Comparison of ENCODE assay signal across 30 cellular contexts in genomic region chr12:39161686-39162085, GRCh38.
"Had no signal": no experiment of that assay in that cellular context is flagged by ENCODE, and none has a peak within 500 bp of the region (broad histone marks: within the 10 kb centered on the region; RNA-seq: fewer than 3 reads in every experiment).

No MANE protein-coding gene starts in this region.

- H3K27ac Mint-ChIP-seq: mesothelial cell of epicardium; naive B cell; natural killer cell treated with Interleukin-12 subunit alpha and Interleukin-12 subunit beta and Interleukin-15 and Interleukin-18, amount 100 ng/mL, for 72 hours; stimulated activated naive CD8-positive, alpha-beta T cell treated with anti-CD3 and anti-CD28 coated beads, Interleukin-15, amount 100 ng/mL, for 72 hours had no signal

- H3K4me3 Mint-ChIP-seq: mesothelial cell of epicardium; naive B cell; natural killer cell treated with Interleukin-12 subunit alpha and Interleukin-12 subunit beta and Interleukin-15 and Interleukin-18, amount 100 ng/mL, for 72 hours; neural crest cell; stimulated activated naive CD8-positive, alpha-beta T cell treated with anti-CD3 and anti-CD28 coated beads, Interleukin-15, amount 100 ng/mL, for 72 hours had no signal

- H3K36me3 Mint-ChIP-seq: mesothelial cell of epicardium; naive B cell; natural killer cell treated with Interleukin-12 subunit alpha and Interleukin-12 subunit beta and Interleukin-15 and Interleukin-18, amount 100 ng/mL, for 72 hours had no signal

- H3K4me1 ChIP-seq: foreskin keratinocyte, lower lobe of right lung, pancreas, right lobe of liver, suprapubic skin, transverse colon, upper lobe of right lung, uterus had no signal

- H3K4me3 ChIP-seq: heart right ventricle, lower lobe of right lung, mucosa of descending colon, pancreas, right lobe of liver, suprapubic skin, transverse colon, upper lobe of right lung, uterus had no signal

- H3K9me3 Mint-ChIP-seq: mesothelial cell of epicardium, neural crest cell had no signal

- H3K9me3 ChIP-seq: lower lobe of right lung, mucosa of descending colon, neutrophil, pancreas, right lobe of liver, suprapubic skin, transverse colon, upper lobe of right lung, uterus had no signal

- H3K27me3 Mint-ChIP-seq: naive B cell; natural killer cell treated with Interleukin-12 subunit alpha and Interleukin-12 subunit beta and Interleukin-15 and Interleukin-18, amount 100 ng/mL, for 72 hours; stimulated activated naive CD8-positive, alpha-beta T cell treated with anti-CD3 and anti-CD28 coated beads, Interleukin-15, amount 100 ng/mL, for 72 hours had no signal

- H3K4me1 Mint-ChIP-seq: naive B cell; stimulated activated naive CD8-positive, alpha-beta T cell treated with anti-CD3 and anti-CD28 coated beads, Interleukin-15, amount 100 ng/mL, for 72 hours had no signal

- H3K27me3 ChIP-seq: foreskin keratinocyte, heart right ventricle, neutrophil, pancreas, right lobe of liver, suprapubic skin, transverse colon, upper lobe of right lung, uterus had no signal

- H3K36me3 ChIP-seq: heart right ventricle, lower lobe of right lung, neutrophil, pancreas, right lobe of liver, suprapubic skin, transverse colon, upper lobe of right lung, uterus had no signal

- H3K27ac ChIP-seq: epithelial cell of prostate, foreskin keratinocyte, heart right ventricle, lower lobe of right lung, neutrophil, pancreas, right lobe of liver, suprapubic skin, transverse colon, upper lobe of right lung, uterus had no signal

- FAIRE-seq: islet of Langerhans, pancreas, small intestine had no signal

- ATAC-seq: esophagus mucosa; foreskin keratinocyte; heart right ventricle; left colon; left ventricle myocardium superior; lower lobe of right lung; mucosa of descending colon; natural killer cell treated with Interleukin-12 subunit alpha and Interleukin-12 subunit beta and Interleukin-15 and Interleukin-18, amount 100 ng/mL, for 72 hours; right lobe of liver; stimulated activated naive CD8-positive, alpha-beta T cell treated with anti-CD3 and anti-CD28 coated beads, Interleukin-15, amount 100 ng/mL, for 72 hours; upper lobe of right lung had no signal

- DNase-seq: cortex of kidney; foreskin keratinocyte; glutamatergic neuron; heart right ventricle; hippocampal formation; left colon; left ventricle myocardium superior; lower lobe of right lung; mucosa of descending colon; naive B cell; pancreas; right lobe of liver; small intestine; stimulated activated CD4-positive, alpha-beta T cell treated with anti-CD3 and anti-CD28 coated beads, Interleukin-12 subunit alpha, Interleukin-12 subunit beta, amount 100 ng/mL, for 4 hours; stimulated activated CD4-positive, alpha-beta T cell treated with anti-CD3 and anti-CD28 coated beads, Interleukin-1b, Interleukin-23, amount 100 ng/mL, for 48 hours; stimulated activated CD4-positive, alpha-beta T cell treated with anti-CD3 and anti-CD28 coated beads, Interleukin-4, amount 100 ng/mL, for 1 hour; stimulated activated CD8-positive, alpha-beta memory T cell treated with anti-CD3 and anti-CD28 coated beads, Interleukin-4, amount 100 ng/mL, for 48 hours; stimulated activated naive CD4-positive, alpha-beta T cell; stimulated activated naive CD8-positive, alpha-beta T cell treated with anti-CD3 and anti-CD28 coated beads, Interleukin-15, amount 100 ng/mL, for 72 hours; transverse colon; upper lobe of right lung; uterus had no signal
